14 cellular contexts compared by ENCODE assay signal in the genomic region with DNA sequence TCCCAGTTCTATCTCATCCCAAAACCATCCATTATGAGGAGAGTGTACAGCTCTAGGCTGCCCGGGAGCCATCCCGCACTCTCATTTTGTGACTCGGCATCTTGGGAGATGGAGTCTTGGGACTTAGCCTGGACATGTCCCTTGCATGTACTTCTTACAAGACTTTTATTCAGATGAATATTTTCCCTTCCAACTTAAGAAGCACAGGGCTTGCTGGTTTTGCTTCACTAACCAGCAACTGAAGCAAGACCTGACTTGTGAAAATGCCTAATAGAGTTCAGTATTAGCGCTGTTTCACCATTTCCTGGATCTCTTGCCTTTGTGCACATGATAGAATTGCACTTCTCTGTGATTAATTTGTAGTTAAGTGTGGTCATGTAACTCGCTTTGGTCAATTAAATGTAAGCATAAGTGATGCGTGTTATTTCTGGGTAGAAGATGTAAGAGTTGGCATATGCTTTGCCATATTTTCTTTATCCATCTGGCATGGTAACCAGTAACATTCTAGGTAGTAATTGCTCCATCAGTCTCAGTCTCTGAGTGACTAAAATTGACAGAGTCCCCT. TPM values are rescaled to one million over a fixed set of nuclear protein-coding genes. Genes with fewer than 3 reads are reported as not detected.
A peak's percentile ranks its signal among the peaks of the same experiment; 100 is the strongest.
DNase-seq lines count a peak whose midpoint lies in the region; ATAC-seq and TF ChIP-seq lines count a peak whose summit lies in the region.
"Had no signal": no experiment of that assay in that cellular context is flagged by ENCODE, and none has a peak within 500 bp of the region (broad histone marks: within the 10 kb centered on the region; RNA-seq: fewer than 3 reads in every experiment).

No MANE protein-coding gene starts in this region.

- peak; percentile 5 for TF ChIP-seq CTCF in foreskin keratinocyte (conservative IDR thresholded peaks at IDR 0.05)

- peak overlapping the region; percentile 48 for H3K27ac ChIP-seq in foreskin keratinocyte
- H3K27ac ChIP-seq: coronary artery, transverse colon had no signal

- H3K4me1 ChIP-seq in foreskin keratinocyte: peaks cover 42% of the 10 kb centered on the region
- H3K4me1 ChIP-seq: transverse colon had no signal

- TF ChIP-seq POLR2A in GM18505 (IDR thresholded peaks at IDR 0.05; ENCODE audit: borderline replicate concordance, extremely low read depth, insufficient read depth, insufficient read length): no peak

- DNase-seq in foreskin keratinocyte (peak; percentile 95 to 98), ecto neural progenitor cell (ENCODE audit: low spot score) (no peak), T-helper 2 cell (no peak), NCI-H2107 treated with DMSO at 0.1 percent for 48 hours (lab: John Stamatoyannopoulos, UW; ENCODE audit: unreplicated experiment) (no peak)
- DNase-seq in activated T-cell treated with anti-CD3 and anti-CD28 coated beads, Interleukin-2, amount 50 U/mL, for 48 hours: no peak
- DNase-seq: activated gamma-delta T cell; Kasumi-1; nephron progenitor cell; stimulated activated CD4-positive, alpha-beta T cell treated with anti-CD3 and anti-CD28 coated beads, Interleukin-2, amount 100 ng/mL, for 24 hours; transverse colon had no signal

- no peaks in the 10 kb centered on the region for H3K27me3 ChIP-seq in foreskin keratinocyte
- H3K27me3 ChIP-seq: transverse colon had no signal

- ATAC-seq in GM18505 (IDR thresholded peaks at IDR 0.05; ENCODE audit: unreplicated experiment): peak; percentile 70
- peak; percentile 58 for ATAC-seq in GM21381 (IDR thresholded peaks at IDR 0.05; ENCODE audit: unreplicated experiment)
- peak; percentile 57 for ATAC-seq in HG03342 (IDR thresholded peaks at IDR 0.05; ENCODE audit: unreplicated experiment)
- peak; percentile 70 for ATAC-seq in foreskin keratinocyte

RNA-seq across cellular contexts. Expression of a gene that starts 55.8 kb away (rescaled TPM):
- total RNA-seq in foreskin keratinocyte: 21.9 and 22.9 TPM in 2 replicates
- 9.2 and 10.8 TPM in 2 replicates for polyA plus RNA-seq in foreskin keratinocyte

Comparison
In these comparisons a context has a peak if more than half of its experiments do, and no peak if none do; other contexts are left out.
1. DNase-seq: peak in foreskin keratinocyte (2 of 2); none in activated T-cell treated with anti-CD3 and anti-CD28 coated beads, Interleukin-2, amount 50 U/mL, for 48 hours (0 of 2), ecto neural progenitor cell (single experiment), T-helper 2 cell (0 of 5) and NCI-H2107 treated with DMSO at 0.1 percent for 48 hours (single experiment).
2. Peak in every context shown above with its lines, with median percentiles within 50 percentile points of each other: ATAC-seq.